Comparison of ENCODE assay signal across 26 cellular contexts in the genomic region with DNA sequence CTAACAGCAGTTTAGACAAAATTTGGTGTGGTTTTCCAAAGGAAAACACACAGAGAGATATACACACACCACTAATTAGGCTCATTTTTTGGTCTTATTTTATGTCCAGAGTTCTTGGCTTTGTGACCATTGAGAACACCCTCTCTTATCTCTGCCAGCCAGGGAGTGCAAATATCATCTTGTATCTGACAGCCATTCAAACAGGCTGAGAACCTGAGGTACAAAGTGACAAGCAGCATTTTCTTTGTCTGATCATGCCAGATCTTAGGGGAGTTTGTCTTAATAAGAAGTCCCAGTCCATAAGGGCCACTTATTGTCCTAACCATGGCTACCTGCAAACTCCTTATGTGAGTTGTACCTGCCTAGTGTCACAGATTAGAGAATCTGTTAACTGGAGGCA.
"Had no signal": no experiment of that assay in that cellular context is flagged by ENCODE, and none has a peak within 500 bp of the region (broad histone marks: within the 10 kb centered on the region; RNA-seq: fewer than 3 reads in every experiment).

No MANE protein-coding gene starts in this region.

- H3K27me3 Mint-ChIP-seq: activated B cell treated with CpG ODN at 0.5 μM for 24 hours; activated CD4-positive, alpha-beta T cell treated with anti-CD3 and anti-CD28 coated beads, Interleukin-2, amount 10 ng/mL, durations not matched to agents 24 days and 14 days; activated CD8-positive, alpha-beta memory T cell treated with anti-CD3 and anti-CD28 coated beads, Interleukin-2, amount 10 ng/mL, durations not matched to agents 7 days and 5 days; activated naive CD4-positive, alpha-beta T cell treated with anti-CD3 and anti-CD28 coated beads, Interleukin-2, amount 50 U/mL, for 24 hours; activated T-cell treated with anti-CD3 and anti-CD28 coated beads, Interleukin-2, amount 50 U/mL, for 24 hours had no signal

- ATAC-seq: activated CD8-positive, alpha-beta memory T cell treated with anti-CD3 and anti-CD28 coated beads, Interleukin-2, amount 10 ng/mL, durations not matched to agents 7 days and 5 days; body of pancreas; PC-3 had no signal

- H3K9me3 Mint-ChIP-seq: activated CD4-positive, alpha-beta T cell treated with anti-CD3 and anti-CD28 coated beads, Interleukin-2, amount 10 ng/mL, durations not matched to agents 24 days and 14 days; activated T-helper 1 cell treated with anti-CD3 and anti-CD28 coated beads, Interleukin-12 subunit alpha, Interleukin-12 subunit beta, Interleukin-2, Interleukin-4 antibody, amounts not matched to agents 30 ng/mL and 10 ng/mL and 1 ng/mL, durations not matched to agents 14 hours and 24 hours and 36 hours had no signal

- H3K36me3 Mint-ChIP-seq: activated CD8-positive, alpha-beta memory T cell treated with anti-CD3 and anti-CD28 coated beads, Interleukin-2, amount 10 ng/mL, durations not matched to agents 7 days and 5 days; activated naive CD4-positive, alpha-beta T cell treated with anti-CD3 and anti-CD28 coated beads, Interleukin-2, amount 50 U/mL, for 24 hours had no signal

- H3K4me3 Mint-ChIP-seq: activated B cell treated with CpG ODN at 0.5 μM for 24 hours; activated CD4-positive, alpha-beta T cell treated with anti-CD3 and anti-CD28 coated beads, Interleukin-2, amount 10 ng/mL, durations not matched to agents 24 days and 14 days; activated CD8-positive, alpha-beta memory T cell treated with anti-CD3 and anti-CD28 coated beads, Interleukin-2, amount 10 ng/mL, durations not matched to agents 7 days and 5 days; activated naive CD4-positive, alpha-beta T cell treated with anti-CD3 and anti-CD28 coated beads, Interleukin-2, amount 50 U/mL, for 24 hours; activated T-cell treated with anti-CD3 and anti-CD28 coated beads, Interleukin-2, amount 50 U/mL, for 24 hours; activated T-helper 1 cell treated with anti-CD3 and anti-CD28 coated beads, Interleukin-12 subunit alpha, Interleukin-12 subunit beta, Interleukin-2, Interleukin-4 antibody, amounts not matched to agents 30 ng/mL and 10 ng/mL and 1 ng/mL, durations not matched to agents 14 hours and 24 hours and 36 hours had no signal

- DNase-seq: activated B cell treated with CpG ODN at 0.5 μM for 24 hours; activated CD4-positive, alpha-beta T cell treated with anti-CD3 and anti-CD28 coated beads for 1 hour; activated CD4-positive, alpha-beta T cell treated with anti-CD3 and anti-CD28 coated beads, Interleukin-2, amount 10 ng/mL, durations not matched to agents 24 days and 14 days; activated CD4-positive, alpha-beta T cell treated with anti-CD3 and anti-CD28 coated beads, Interleukin-2, amount 50 U/mL, for 48 hours; activated CD8-positive, alpha-beta memory T cell treated with anti-CD3 and anti-CD28 coated beads, Interleukin-2, amount 10 ng/mL, durations not matched to agents 7 days and 5 days; activated effector memory CD4-positive, alpha-beta T cell treated with Interleukin-2 at 50 U/mL for 16 hours; activated naive CD4-positive, alpha-beta T cell; activated T-cell treated with anti-CD3 and anti-CD28 coated beads, Interleukin-2, amount 50 U/mL, for 24 hours; body of pancreas; central memory CD4-positive, alpha-beta T cell; MG63; MV-4-11; NCI-H1092 treated with DMSO at 0.1 percent for 48 hours; NCI-H1417 treated with DMSO at 0.1 percent for 48 hours; NCI-H1694 treated with DMSO at 0.1 percent for 48 hours; NCI-H2029 treated with DMSO at 0.1 percent for 48 hours; NCI-H510A treated with DMSO at 0.1 percent for 48 hours; NCI-H69; NK-92 treated with Interleukin-12 subunit alpha and Interleukin-12 subunit beta, amount 100 ng/mL, for 24 hours; PC-3; SHP77; T-helper 2 cell; T1000 had no signal

- H3K4me1 Mint-ChIP-seq: activated B cell treated with CpG ODN at 0.5 μM for 24 hours; activated CD4-positive, alpha-beta T cell treated with anti-CD3 and anti-CD28 coated beads, Interleukin-2, amount 10 ng/mL, durations not matched to agents 24 days and 14 days; activated CD8-positive, alpha-beta memory T cell treated with anti-CD3 and anti-CD28 coated beads, Interleukin-2, amount 10 ng/mL, durations not matched to agents 7 days and 5 days; activated naive CD4-positive, alpha-beta T cell treated with anti-CD3 and anti-CD28 coated beads, Interleukin-2, amount 50 U/mL, for 24 hours had no signal

- H3K9me3 ChIP-seq: ascending aorta, body of pancreas, MG63 had no signal

- H3K27ac Mint-ChIP-seq: activated B cell treated with CpG ODN at 0.5 μM for 24 hours; activated CD4-positive, alpha-beta T cell treated with anti-CD3 and anti-CD28 coated beads, Interleukin-2, amount 10 ng/mL, durations not matched to agents 24 days and 14 days; activated CD8-positive, alpha-beta memory T cell treated with anti-CD3 and anti-CD28 coated beads, Interleukin-2, amount 10 ng/mL, durations not matched to agents 7 days and 5 days; activated naive CD4-positive, alpha-beta T cell treated with anti-CD3 and anti-CD28 coated beads, Interleukin-2, amount 50 U/mL, for 24 hours; activated T-cell treated with anti-CD3 and anti-CD28 coated beads, Interleukin-2, amount 50 U/mL, for 24 hours; activated T-helper 1 cell treated with anti-CD3 and anti-CD28 coated beads, Interleukin-12 subunit alpha, Interleukin-12 subunit beta, Interleukin-2, Interleukin-4 antibody, amounts not matched to agents 30 ng/mL and 10 ng/mL and 1 ng/mL, durations not matched to agents 14 hours and 24 hours and 36 hours had no signal
